In the genomic region with DNA sequence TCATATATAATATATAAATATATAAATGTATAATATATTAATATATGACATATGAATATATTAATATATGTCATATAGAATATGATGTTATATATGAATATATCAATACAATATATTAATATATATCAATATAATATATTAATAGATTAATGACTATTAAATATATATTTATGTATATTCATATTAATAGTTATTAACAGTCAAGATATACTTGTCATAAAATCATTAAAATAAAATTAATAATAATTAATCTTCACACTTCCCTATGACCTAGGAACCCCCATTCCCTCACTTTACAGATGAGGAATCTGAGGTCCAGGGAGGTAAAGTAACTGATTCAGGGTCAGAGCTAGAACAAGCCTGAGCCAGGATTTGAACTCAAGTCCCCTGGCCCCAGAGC, we compare ENCODE assay signal across 21 cellular contexts.
"Had no signal": no experiment of that assay in that cellular context is flagged by ENCODE, and none has a peak within 500 bp of the region (broad histone marks: within the 10 kb centered on the region; RNA-seq: fewer than 3 reads in every experiment).

No MANE protein-coding gene starts in this region.

- H3K27ac Mint-ChIP-seq: naive thymus-derived CD4-positive, alpha-beta T cell had no signal

- H3K9me3 ChIP-seq: esophagus squamous epithelium, gastrocnemius medialis, heart right ventricle, left lung, lower lobe of right lung had no signal

- H3K4me1 ChIP-seq: esophagus squamous epithelium, gastrocnemius medialis, heart right ventricle, left lung, lower lobe of right lung had no signal

- H3K4me3 Mint-ChIP-seq: naive thymus-derived CD4-positive, alpha-beta T cell had no signal

- H3K27ac ChIP-seq: coronary artery, dorsolateral prefrontal cortex, epithelial cell of prostate, esophagus squamous epithelium, gastrocnemius medialis, heart right ventricle, left lung, lower lobe of right lung had no signal

- H3K36me3 ChIP-seq: esophagus squamous epithelium, gastrocnemius medialis, heart right ventricle, left lung, lower lobe of right lung had no signal

- DNase-seq: dermis blood vessel endothelial cell; dorsolateral prefrontal cortex; effector CD4-positive, alpha-beta T cell; effector memory CD4-positive, alpha-beta T cell; erythroblast; esophagus squamous epithelium; foreskin fibroblast; foreskin melanocyte; gastrocnemius medialis; glutamatergic neuron; heart right ventricle; hippocampal formation; left cardiac atrium; left lung; left ventricle myocardium superior; lower lobe of right lung; mesenchymal stem cell; midbrain; naive thymus-derived CD4-positive, alpha-beta T cell had no signal

- H3K4me3 ChIP-seq: coronary artery, dorsolateral prefrontal cortex, esophagus squamous epithelium, gastrocnemius medialis, heart right ventricle, left lung, lower lobe of right lung had no signal

- H3K36me3 Mint-ChIP-seq: naive thymus-derived CD4-positive, alpha-beta T cell had no signal

- H3K4me1 Mint-ChIP-seq: naive thymus-derived CD4-positive, alpha-beta T cell had no signal

- H3K9me3 Mint-ChIP-seq: naive thymus-derived CD4-positive, alpha-beta T cell had no signal
